18 cellular contexts compared by ENCODE assay signal in genomic region chr6:143018955-143019354, GRCh38. TPM values are rescaled to one million over a fixed set of nuclear protein-coding genes. Genes with fewer than 3 reads are reported as not detected.
DNase-seq lines count a peak whose midpoint lies in the region; ATAC-seq and TF ChIP-seq lines count a peak whose summit lies in the region.
"Had no signal": no experiment of that assay in that cellular context is flagged by ENCODE, and none has a peak within 500 bp of the region (broad histone marks: within the 10 kb centered on the region; RNA-seq: fewer than 3 reads in every experiment).

No MANE protein-coding gene starts in this region.

- H3K27ac Mint-ChIP-seq in MCF 10A (ENCODE audit: low read depth, unreplicated experiment), result no peak overlapping the region
- H3K27ac Mint-ChIP-seq: CD4-positive, alpha-beta memory T cell had no signal

- H3K27me3 Mint-ChIP-seq in MCF 10A (ENCODE audit: insufficient read depth, unreplicated experiment), result no peaks in the 10 kb centered on the region

- no peak overlapping the region for H3K27ac ChIP-seq in mammary epithelial cell (ENCODE audit: insufficient read depth, low read depth, low read length)
- H3K27ac ChIP-seq in aorta (ENCODE audit: low read depth in 1 of 2, low read length in 2 of 2), result no peak overlapping the region
- H3K27ac ChIP-seq: PC-9, RWPE1 had no signal

- ATAC-seq in GM18861 (IDR thresholded peaks at IDR 0.05; ENCODE audit: unreplicated experiment), result no peak
- no peak for ATAC-seq in aorta (ENCODE audit: low FRiP score)

- H3K9me3 ChIP-seq in mammary epithelial cell (replicated peaks; ENCODE audit: insufficient read depth, low read length) (no peaks in the 10 kb centered on the region), aorta (ENCODE audit: control insufficient read depth, low read length) (no peaks in the 10 kb centered on the region)
- H3K9me3 ChIP-seq: HAP-1 had no signal

- CTCF ChIA-PET in mammary epithelial cell (lab: Charles Lee; ENCODE audit: low non-redundant PET), result no interaction called here
- CTCF ChIA-PET in MCF 10A (lab: Yijun Ruan, JAX), result interaction anchor here (0.6 to 0.7 kb wide), 2 partner anchors 10 to 317 kb away, joined by 3 read pairs; no protein-coding TSS in a partner anchor

- H3K4me1 ChIP-seq in mammary epithelial cell (ENCODE audit: insufficient read depth, low read length) (no peaks in the 10 kb centered on the region), aorta (ENCODE audit: control insufficient read depth in 1 of 2, insufficient read depth in 2 of 2, low read length in 2 of 2) (no peaks in the 10 kb centered on the region)
- H3K4me1 ChIP-seq: HAP-1 had no signal

- no peak overlapping the region for H3K4me3 Mint-ChIP-seq in MCF 10A (ENCODE audit: unreplicated experiment)
- H3K4me3 Mint-ChIP-seq: CD4-positive, alpha-beta memory T cell had no signal

- DNase-seq in mammary epithelial cell (no peak), MCF 10A (ENCODE audit: unreplicated experiment) (no peak), cardiac fibroblast (ENCODE audit: low read depth in 2 of 2) (peak; percentile 41 to 60), fibroblast of villous mesenchyme (ENCODE audit: low read depth) (peak; percentile 47), GM13976 (ENCODE audit: low spot score) (no peak), AML-193 (lab: John Stamatoyannopoulos, UW) (no peak), aorta (no peak)
- DNase-seq: 8988T; CD4-positive, alpha-beta memory T cell; DMS79; NCI-H1105 treated with DMSO at 0.1 percent for 48 hours; NCI-H1694 treated with DMSO at 0.1 percent for 48 hours; NCI-H345; NCI-H526; PC-9 had no signal

- no peak overlapping the region for H3K4me3 ChIP-seq in mammary epithelial cell (replicated peaks in 1 of 3; ENCODE audit: insufficient read depth in 1 of 3, low read depth in 2 of 3, low read length in 3 of 3)
- no peak overlapping the region for H3K4me3 ChIP-seq in cardiac fibroblast (replicated peaks in 1 of 2; ENCODE audit: low read depth in 2 of 2, low read length in 2 of 2)
- no peak overlapping the region for H3K4me3 ChIP-seq in fibroblast of villous mesenchyme (ENCODE audit: low read depth, low read length)
- H3K4me3 ChIP-seq in aorta (ENCODE audit: low read length in 2 of 2), result no peak overlapping the region
- H3K4me3 ChIP-seq: HAP-1, PC-9 had no signal

- 50% methylated on average over 5 of the region's 5 CpGs for WGBS in mammary epithelial cell (ENCODE audit: low coverage, missing lambda C conversion rate)
- 56 to 57% methylated on average over 5 of the region's 5 CpGs for WGBS in aorta, 2 donors

- BruUV-seq in mammary epithelial cell (replicated peaks; lab: Mats Ljungman, UMichigan), result no TSS peak
- BruUV-seq in MCF 10A (replicated peaks; lab: Mats Ljungman, UMichigan), result no TSS peak

- H3K9ac ChIP-seq in mammary epithelial cell (ENCODE audit: insufficient read depth, low read length), result no peak overlapping the region

- H3K27me3 ChIP-seq in mammary epithelial cell (ENCODE audit: insufficient read depth, low read length), result no peaks in the 10 kb centered on the region
- no peaks in the 10 kb centered on the region for H3K27me3 ChIP-seq in aorta (ENCODE audit: control insufficient read depth in 1 of 2, insufficient read depth in 2 of 2, low read length in 1 of 2)

- H3K79me2 ChIP-seq in mammary epithelial cell (ENCODE audit: insufficient read depth, low read length), result no peaks in the 10 kb centered on the region

- H3K4me1 Mint-ChIP-seq in MCF 10A (ENCODE audit: insufficient read depth, unreplicated experiment), result no peaks in the 10 kb centered on the region
- H3K4me1 Mint-ChIP-seq: CD4-positive, alpha-beta memory T cell had no signal

- dilution Hi-C loops in mammary epithelial cell (cut with HindIII; ENCODE audit: low sequenced_read_pairs), result no loop called here

- POLR2A ChIA-PET in MCF 10A (lab: Yijun Ruan, JAX), result interaction anchor here (1.0 kb wide), 1 partner anchor 30 kb away, joined by 3 read pairs; no protein-coding TSS in a partner anchor

- peak overlapping the region; percentile 36 for H2AFZ ChIP-seq in mammary epithelial cell (ENCODE audit: low read depth, low read length)
- H2AFZ ChIP-seq: PC-9 had no signal

- TF ChIP-seq CTCF in mammary epithelial cell (conservative IDR thresholded peaks at IDR 0.05 in 1 of 2, IDR thresholded peaks at IDR 0.05 in 1 of 2; ENCODE audit: extremely low read depth in 1 of 2, insufficient read depth in 1 of 2, low read depth in 1 of 2, low read length in 2 of 2), result no peak
- no peak for TF ChIP-seq CTCF in MCF 10A (IDR thresholded peaks at IDR 0.05; ENCODE audit: unreplicated experiment)
- no peak for TF ChIP-seq CTCF in cardiac fibroblast (IDR thresholded peaks at IDR 0.05; ENCODE audit: low read depth, low read length)
- no peak for TF ChIP-seq CTCF in fibroblast of villous mesenchyme (IDR thresholded peaks at IDR 0.05; ENCODE audit: insufficient read depth, low read depth, low read length)
- TF ChIP-seq CTCF in GM13976 (IDR thresholded peaks at IDR 0.05; ENCODE audit: borderline replicate concordance, control extremely low read depth, extremely low read depth, insufficient read depth, missing control alignments), result no peak

- H3K9me3 Mint-ChIP-seq in MCF 10A (ENCODE audit: unreplicated experiment), result no peaks in the 10 kb centered on the region

- H4K20me1 ChIP-seq in mammary epithelial cell (ENCODE audit: insufficient read depth, low read length), result no peaks in the 10 kb centered on the region

- H3K36me3 ChIP-seq in mammary epithelial cell (ENCODE audit: insufficient read depth, low read length) (no peaks in the 10 kb centered on the region), aorta (ENCODE audit: control insufficient read depth in 1 of 2, insufficient read depth in 2 of 2, low read length in 1 of 2) (no peaks in the 10 kb centered on the region)
- H3K36me3 ChIP-seq: HAP-1 had no signal

- intact Hi-C loops in mammary epithelial cell (cut with micrococcal nuclease), result no loop called here
- intact Hi-C loops in MCF 10A (cut with micrococcal nuclease), result no loop called here
- intact Hi-C loops in aorta (cut with DNase I), result no loop called here

- no peaks in the 10 kb centered on the region for H3K36me3 Mint-ChIP-seq in MCF 10A (ENCODE audit: insufficient read depth, unreplicated experiment)

- no peak overlapping the region for H3K4me2 ChIP-seq in mammary epithelial cell (ENCODE audit: insufficient read depth, low read depth, low read length)
- H3K4me2 ChIP-seq: PC-9 had no signal

- in situ Hi-C loops in mammary epithelial cell (cut with MboI; ENCODE audit: low sequenced_read_pairs in 2 of 2) (no loop called here), GM13976 (cut with MboI; ENCODE audit: low sequenced_read_pairs, unreplicated experiment) (no loop called here)

RNA-seq across cellular contexts. Expression of gene AIG1, which starts 41.7 kb away (rescaled TPM):
- 100 to 1,000 TPM in 1 of 2 donors, 10 to 100 TPM in 1; 93.9 to 113 TPM for total RNA-seq in mammary epithelial cell
- 93.8 TPM for polyA plus RNA-seq in mammary epithelial cell
- 135 TPM for polyA minus RNA-seq in mammary epithelial cell
- 106 and 120 TPM in 2 replicates for total RNA-seq in MCF 10A (2022)
- total RNA-seq in fibroblast of villous mesenchyme, result 26.7 and 44.9 TPM in 2 replicates
- total RNA-seq in aorta, result 10 to 100 TPM; 32.4 to 37.2 TPM
- polyA plus RNA-seq in aorta, result 10 to 100 TPM; 61.4 to 72.3 TPM

Comparison
In these comparisons a context has a peak if more than half of its experiments do, and no peak if none do; other contexts are left out.
1. DNase-seq: peak in cardiac fibroblast (2 of 2) and fibroblast of villous mesenchyme (single experiment); none in mammary epithelial cell (single experiment), MCF 10A (single experiment), GM13976 (single experiment), AML-193 (0 of 2) and aorta (0 of 2).